In the genomic region with DNA sequence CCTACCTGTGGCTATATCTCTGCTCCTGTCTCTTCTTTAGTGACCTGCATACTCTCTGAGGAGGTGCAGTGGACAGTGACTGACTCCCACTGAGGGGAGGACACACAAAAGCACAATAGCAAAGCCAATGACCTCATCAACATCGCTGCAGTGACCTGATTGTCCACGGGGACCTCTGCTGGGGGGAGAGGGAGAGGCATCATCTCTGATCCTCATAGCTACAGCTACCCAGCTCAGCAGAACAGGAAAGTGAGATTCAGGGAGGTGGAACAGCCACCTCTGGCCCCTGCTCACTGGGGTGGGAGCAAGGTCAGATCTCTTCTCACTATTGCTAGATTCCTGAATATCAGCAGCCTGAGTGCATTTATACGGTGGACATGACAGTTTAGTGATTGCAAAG, we compare ENCODE assay signal across 20 cellular contexts.
DNase-seq lines count a peak whose midpoint lies in the region; ATAC-seq, FAIRE-seq and TF ChIP-seq lines count a peak whose summit lies in the region.
"Had no signal": no experiment of that assay in that cellular context is flagged by ENCODE, and none has a peak within 500 bp of the region (broad histone marks: within the 10 kb centered on the region; RNA-seq: fewer than 3 reads in every experiment).

No MANE protein-coding gene starts in this region.

- DNase-seq in activated CD8-positive, alpha-beta T cell treated with anti-CD3 and anti-CD28 coated beads, Interleukin-2, amount 10 ng/mL, durations not matched to agents 7 days and 5 days, result no peak
- DNase-seq in activated CD8-positive, alpha-beta T cell treated with anti-CD3 and anti-CD28 coated beads for 36 hours, result no peak
- DNase-seq in caudate nucleus (lab: John Stamatoyannopoulos, UW) (no peak), lower lobe of right lung (no peak), T-helper 9 cell (no peak), GM12892 (ENCODE audit: insufficient read length) (no peak)
- DNase-seq in activated naive CD4-positive, alpha-beta T cell (lab: John Stamatoyannopoulos, UW), result no peak
- DNase-seq: activated CD4-positive, CD25-positive, alpha-beta regulatory T cell treated with anti-CD3 and anti-CD28 coated beads, Interleukin-2, amount 50 U/mL, for 72 hours; activated CD8-positive, alpha-beta memory T cell treated with anti-CD3 and anti-CD28 coated beads, Interleukin-2, amount 50 U/mL, for 4 hours; activated gamma-delta T cell treated with Interleukin-2 at 50 U/mL for 16 hours; KBM-7; NCI-H2081; NCI-H510A treated with DMSO at 0.1 percent for 48 hours; pancreas; SJCRH30 had no signal

- no peaks in the 10 kb centered on the region for H3K9me3 Mint-ChIP-seq in activated CD8-positive, alpha-beta T cell treated with anti-CD3 and anti-CD28 coated beads, Interleukin-2, amount 10 ng/mL, durations not matched to agents 7 days and 5 days (ENCODE audit: insufficient read depth)
- H3K9me3 Mint-ChIP-seq in activated CD8-positive, alpha-beta T cell treated with anti-CD3 and anti-CD28 coated beads for 36 hours, result no peaks in the 10 kb centered on the region

- H3K27me3 Mint-ChIP-seq in activated CD8-positive, alpha-beta T cell treated with anti-CD3 and anti-CD28 coated beads, Interleukin-2, amount 10 ng/mL, durations not matched to agents 7 days and 5 days (ENCODE audit: low read depth), result no peaks in the 10 kb centered on the region
- no peaks in the 10 kb centered on the region for H3K27me3 Mint-ChIP-seq in activated CD8-positive, alpha-beta T cell treated with anti-CD3 and anti-CD28 coated beads for 36 hours

- no peak for TF ChIP-seq CTCF in activated CD8-positive, alpha-beta T cell treated with anti-CD3 and anti-CD28 coated beads for 36 hours (IDR thresholded peaks at IDR 0.05)
- TF ChIP-seq CTCF in lower lobe of right lung (IDR thresholded peaks at IDR 0.05), result no peak

- H3K4me1 Mint-ChIP-seq in activated CD8-positive, alpha-beta T cell treated with anti-CD3 and anti-CD28 coated beads, Interleukin-2, amount 10 ng/mL, durations not matched to agents 7 days and 5 days (ENCODE audit: low read depth), result no peaks in the 10 kb centered on the region
- H3K4me1 Mint-ChIP-seq in activated CD8-positive, alpha-beta T cell treated with anti-CD3 and anti-CD28 coated beads for 36 hours (ENCODE audit: low read depth), result no peaks in the 10 kb centered on the region

- H3K9me3 ChIP-seq in lower lobe of right lung, result no peaks in the 10 kb centered on the region
- H3K9me3 ChIP-seq: A549, body of pancreas, pancreas, SJCRH30 had no signal

- POLR2A ChIA-PET in activated CD8-positive, alpha-beta T cell treated with anti-CD3 and anti-CD28 coated beads, Interleukin-2, amount 10 ng/mL, durations not matched to agents 7 days and 5 days (lab: Charles Lee), result no interaction called here
- POLR2A ChIA-PET in activated CD8-positive, alpha-beta T cell treated with anti-CD3 and anti-CD28 coated beads for 36 hours (lab: Charles Lee), result no interaction called here

- CTCF ChIA-PET in activated CD8-positive, alpha-beta T cell treated with anti-CD3 and anti-CD28 coated beads, Interleukin-2, amount 10 ng/mL, durations not matched to agents 7 days and 5 days (lab: Charles Lee), result interaction anchor here (0.9 kb wide), 1 partner anchor 12 kb away, joined by 3 read pairs; no protein-coding TSS in a partner anchor
- CTCF ChIA-PET in activated CD8-positive, alpha-beta T cell treated with anti-CD3 and anti-CD28 coated beads for 36 hours (lab: Charles Lee), result no interaction called here

- no peak for TF ChIP-seq POLR2A in GM12892 (IDR thresholded peaks at IDR 0.05; ENCODE audit: low read depth, low read length)

- no peaks in the 10 kb centered on the region for H3K4me1 ChIP-seq in lower lobe of right lung
- H3K4me1 ChIP-seq: A549, body of pancreas, pancreas, SJCRH30 had no signal

- no peak overlapping the region for H3K27ac Mint-ChIP-seq in activated CD8-positive, alpha-beta T cell treated with anti-CD3 and anti-CD28 coated beads, Interleukin-2, amount 10 ng/mL, durations not matched to agents 7 days and 5 days
- no peak overlapping the region for H3K27ac Mint-ChIP-seq in activated CD8-positive, alpha-beta T cell treated with anti-CD3 and anti-CD28 coated beads for 36 hours

- no peaks in the 10 kb centered on the region for H3K27me3 ChIP-seq in lower lobe of right lung (ENCODE audit: low read depth)
- H3K27me3 ChIP-seq: body of pancreas, pancreas, SJCRH30 had no signal

- peak; percentile 15 for ATAC-seq in activated CD8-positive, alpha-beta T cell treated with anti-CD3 and anti-CD28 coated beads, Interleukin-2, amount 10 ng/mL, durations not matched to agents 7 days and 5 days
- ATAC-seq in activated CD8-positive, alpha-beta T cell treated with anti-CD3 and anti-CD28 coated beads for 36 hours, result no peak
- ATAC-seq in lower lobe of right lung, result no peak
- ATAC-seq: A549 had no signal

- no peak overlapping the region for H3K4me3 ChIP-seq in lower lobe of right lung
- H3K4me3 ChIP-seq: A549, body of pancreas, HAP-1, pancreas, SJCRH30 had no signal

- H3K27ac ChIP-seq in caudate nucleus (ENCODE audit: low read depth, low read length) (peak overlapping the region; percentile 84), lower lobe of right lung (peak overlapping the region; percentile 14), temporal lobe (ENCODE audit: low read depth, low read length) (peak overlapping the region; percentile 50)
- H3K27ac ChIP-seq: A549, C4-2B, pancreas, SJCRH30 had no signal

- intact Hi-C loops in activated CD8-positive, alpha-beta T cell treated with anti-CD3 and anti-CD28 coated beads for 36 hours (cut with micrococcal nuclease), result no loop called here
- intact Hi-C loops in lower lobe of right lung (cut with DNase I), result no loop called here

- H3K4me3 Mint-ChIP-seq in activated CD8-positive, alpha-beta T cell treated with anti-CD3 and anti-CD28 coated beads, Interleukin-2, amount 10 ng/mL, durations not matched to agents 7 days and 5 days, result no peak overlapping the region
- H3K4me3 Mint-ChIP-seq in activated CD8-positive, alpha-beta T cell treated with anti-CD3 and anti-CD28 coated beads for 36 hours, result no peak overlapping the region

- no peak for FAIRE-seq in GM12892 (lab: Jason Lieb, UNC)
- FAIRE-seq: A549, pancreas had no signal

- H3K36me3 Mint-ChIP-seq in activated CD8-positive, alpha-beta T cell treated with anti-CD3 and anti-CD28 coated beads, Interleukin-2, amount 10 ng/mL, durations not matched to agents 7 days and 5 days (ENCODE audit: low read depth), result peaks cover 78% of the 10 kb centered on the region
- H3K36me3 Mint-ChIP-seq in activated CD8-positive, alpha-beta T cell treated with anti-CD3 and anti-CD28 coated beads for 36 hours (ENCODE audit: low read depth), result peaks cover 30% of the 10 kb centered on the region

- H3K36me3 ChIP-seq in lower lobe of right lung, result peaks cover 27% of the 10 kb centered on the region
- H3K36me3 ChIP-seq: pancreas, SJCRH30 had no signal

Comparison
In these comparisons a context has a peak if more than half of its experiments do, and no peak if none do; other contexts are left out.
1. H3K27ac ChIP-seq: peak in every context shown above with its lines; median percentile 84 in caudate nucleus; 50 in temporal lobe; 14 in lower lobe of right lung.